ENCODE assay signal across 13 cellular contexts in genomic region chr7:115973381-115973780, GRCh38. TPM values are rescaled to one million over a fixed set of nuclear protein-coding genes. Genes with fewer than 3 reads are reported as not detected.
A peak's percentile ranks its signal among the peaks of the same experiment; 100 is the strongest.
DNase-seq lines count a peak whose midpoint lies in the region; ATAC-seq and TF ChIP-seq lines count a peak whose summit lies in the region.
"Had no signal": no experiment of that assay in that cellular context is flagged by ENCODE, and none has a peak within 500 bp of the region (broad histone marks: within the 10 kb centered on the region; RNA-seq: fewer than 3 reads in every experiment).

No MANE protein-coding gene starts in this region.

- no peaks in the 10 kb centered on the region for H3K36me3 Mint-ChIP-seq in type B pancreatic cell
- H3K36me3 Mint-ChIP-seq: CD8-positive, alpha-beta memory T cell had no signal

- DNase-seq in HPDE6-E6E7 (ENCODE audit: extremely low spot score) (peak; percentile 1), amniotic epithelial cell (ENCODE audit: low read depth) (peak; percentile 73), fibroblast of pulmonary artery (ENCODE audit: low read depth) (peak; percentile 16), type B pancreatic cell (ENCODE audit: extremely low spot score, unreplicated experiment) (no peak), NOMO-1 (lab: John Stamatoyannopoulos, UW; ENCODE audit: unreplicated experiment in 2 of 2) (no peak), RKO (ENCODE audit: low spot score) (no peak), left lobe of liver (ENCODE audit: low spot score) (no peak)
- DNase-seq: CD8-positive, alpha-beta memory T cell; DMS53; GF-D8; HCEC 1CT; HFFc6; IMR-90 had no signal

- ATAC-seq in left lobe of liver = no peak

- no peaks in the 10 kb centered on the region for H3K4me1 Mint-ChIP-seq in type B pancreatic cell (ENCODE audit: unreplicated experiment)
- H3K4me1 Mint-ChIP-seq: CD8-positive, alpha-beta memory T cell had no signal

- H3K27me3 Mint-ChIP-seq in type B pancreatic cell = no peaks in the 10 kb centered on the region
- H3K27me3 Mint-ChIP-seq: CD8-positive, alpha-beta memory T cell had no signal

- peak overlapping the region; percentile 80 for H3K27ac Mint-ChIP-seq in type B pancreatic cell
- H3K27ac Mint-ChIP-seq: CD8-positive, alpha-beta memory T cell; HFFc6 had no signal

- H3K9me3 Mint-ChIP-seq in type B pancreatic cell = no peaks in the 10 kb centered on the region
- H3K9me3 Mint-ChIP-seq: HFFc6 had no signal

- no peak overlapping the region for H3K4me3 Mint-ChIP-seq in type B pancreatic cell
- H3K4me3 Mint-ChIP-seq: CD8-positive, alpha-beta memory T cell; HFFc6 had no signal

- no peak overlapping the region for H3K4me3 ChIP-seq in fibroblast of pulmonary artery (replicated peaks; ENCODE audit: low read depth, low read length)

- TF ChIP-seq CTCF in fibroblast of pulmonary artery (IDR thresholded peaks at IDR 0.05; ENCODE audit: low read length, missing control alignments) = no peak
- no peak for TF ChIP-seq CTCF in type B pancreatic cell (conservative IDR thresholded peaks at IDR 0.05)

RNA-seq across cellular contexts. Expression of gene TFEC, which starts 57.2 kb away (rescaled TPM):
- total RNA-seq in type B pancreatic cell (ENCODE audit: low replicate concordance) (0.12 and 0.62 TPM in 2 replicates), left lobe of liver (0.81 TPM)

Comparison
In these comparisons a context has a peak if more than half of its experiments do, and no peak if none do; other contexts are left out.
1. DNase-seq: peak in HPDE6-E6E7 (single experiment), amniotic epithelial cell (single experiment) and fibroblast of pulmonary artery (single experiment); none in type B pancreatic cell (single experiment), NOMO-1 (0 of 2), RKO (single experiment) and left lobe of liver (single experiment).